ENCODE assay signal across 8 cellular contexts in the genomic region with DNA sequence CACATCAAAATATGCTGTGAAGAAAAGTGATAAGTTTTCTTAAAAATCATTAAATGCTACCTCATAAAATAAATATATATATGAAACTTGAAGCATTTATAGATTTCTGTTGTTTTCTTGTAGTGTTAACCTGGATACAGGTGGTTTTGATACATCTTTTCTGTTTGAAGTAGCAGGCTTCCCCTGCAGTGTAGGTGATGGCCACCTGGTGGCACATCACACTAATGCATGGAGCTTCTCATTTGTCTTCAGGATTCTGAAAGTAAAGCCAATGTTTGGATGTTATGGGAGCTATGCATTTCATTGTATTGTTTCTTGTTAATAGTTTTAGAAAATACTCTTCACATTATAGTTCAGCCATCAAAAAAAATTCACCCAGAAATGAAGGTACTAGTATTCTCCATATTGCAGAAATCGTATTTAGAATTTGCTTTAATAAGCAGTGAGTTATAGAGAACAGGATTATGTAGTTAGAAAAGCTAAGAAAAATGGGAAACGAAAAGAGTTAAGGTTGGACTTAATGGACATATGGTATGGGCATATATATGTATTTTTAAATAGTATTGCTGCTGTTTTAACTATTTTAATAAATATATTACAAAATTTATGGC. TPM values are rescaled to one million over a fixed set of nuclear protein-coding genes. Genes with fewer than 3 reads are reported as not detected.
A peak's percentile ranks its signal among the peaks of the same experiment; 100 is the strongest.
DNase-seq lines count a peak whose midpoint lies in the region; ATAC-seq, FAIRE-seq and TF ChIP-seq lines count a peak whose summit lies in the region.

No MANE protein-coding gene starts in this region.

- H3K9me3 ChIP-seq in A549: no peaks in the 10 kb centered on the region
- H3K9me3 ChIP-seq in HAP-1: no peaks in the 10 kb centered on the region
- no peaks in the 10 kb centered on the region for H3K9me3 ChIP-seq in WERI-Rb-1 (ENCODE audit: severe bottlenecking)

- peak; percentile 70 to 81; a peak in 4 of 6 replicates for ATAC-seq in A549

- no peak for FAIRE-seq in A549 (lab: Jason Lieb, UNC)

- peak; percentile 13 to 45 for DNase-seq in A549 (ENCODE audit: low read depth in 1 of 2, low spot score in 1 of 2)
- DNase-seq in GM06990 (ENCODE audit: extremely low read depth, insufficient read length): no peak
- peak; percentile 51 to 60 for DNase-seq in HAP-1 (ENCODE audit: low spot score in 2 of 2)
- DNase-seq in MV-4-11 (lab: John Stamatoyannopoulos, UW): peak; percentile 1
- peak; percentile 73 for DNase-seq in WERI-Rb-1
- peak; percentile 70 for DNase-seq in iPS-NIHi11 (ENCODE audit: low spot score)
- no peak for DNase-seq in HuH-7 (ENCODE audit: low spot score)
- no peak for DNase-seq in T1000 (lab: John Stamatoyannopoulos, UW)

- H3K27me3 ChIP-seq in GM06990 (replicated peaks; ENCODE audit: control insufficient read depth, insufficient read depth, low read length) (no peaks in the 10 kb centered on the region), HAP-1 (ENCODE audit: low read depth) (no peaks in the 10 kb centered on the region), WERI-Rb-1 (ENCODE audit: insufficient read depth, low read depth, severe bottlenecking) (no peaks in the 10 kb centered on the region)

- H3K4me3 ChIP-seq in A549 (no peak overlapping the region), GM06990 (replicated peaks; ENCODE audit: low read depth, low read length) (no peak overlapping the region), HAP-1 (no peak overlapping the region), WERI-Rb-1 (ENCODE audit: low read depth, low read length) (no peak overlapping the region)

- 44% methylated on average over 2 of the region's 2 CpGs for WGBS in A549 (ENCODE audit: missing lambda C conversion rate)

- H3K4me1 ChIP-seq in A549: no peaks in the 10 kb centered on the region
- no peaks in the 10 kb centered on the region for H3K4me1 ChIP-seq in HAP-1

- no peak overlapping the region for H3K4me2 ChIP-seq in A549

- H3K27ac ChIP-seq in A549 (no peak overlapping the region), WERI-Rb-1 (no peak overlapping the region)

- CTCF ChIA-PET in A549 (lab: Yijun Ruan, JAX): interaction anchor here (0.7 to 2.2 kb wide), 16 partner anchors 9 to 860 kb away, joined by 3 to 21 read pairs (median 4); partner anchors contain the start of gene GPR180

- TF ChIP-seq POLR2A in A549 (IDR thresholded peaks at IDR 0.05; ENCODE audit: low read length): no peak

- TF ChIP-seq CTCF in A549 (IDR thresholded peaks at IDR 0.05) (peak; percentile 59), GM06990 (IDR thresholded peaks at IDR 0.05; ENCODE audit: insufficient read depth, low read length, poor library complexity, severe bottlenecking) (peak; percentile 78), WERI-Rb-1 (IDR thresholded peaks at IDR 0.05; ENCODE audit: low read depth, low read length) (peak; percentile 88)

- in situ Hi-C loops in HAP-1 (cut with MboI; ENCODE audit: low sequenced_read_pairs): no loop called here

- peaks cover 2% of the 10 kb centered on the region for H3K36me3 ChIP-seq in GM06990 (ENCODE audit: control insufficient read depth, insufficient read depth, low read length)
- peaks cover 7% of the 10 kb centered on the region for H3K36me3 ChIP-seq in HAP-1 (replicated peaks)
- peaks cover 19% of the 10 kb centered on the region for H3K36me3 ChIP-seq in WERI-Rb-1

- POLR2A ChIA-PET in A549 (lab: Yijun Ruan, JAX): interaction anchor here (1.4 kb wide), 1 partner anchor 347 kb away, joined by 6 read pairs; no protein-coding TSS in a partner anchor

- TF ChIP-seq EP300 in A549 (IDR thresholded peaks at IDR 0.05): no peak

- TF ChIP-seq RAD21 in A549 (conservative IDR thresholded peaks at IDR 0.05 in 1 of 2, IDR thresholded peaks at IDR 0.05 in 1 of 2): peak; percentile 59 to 68; a peak in 4 of 5 replicates

TF ChIP-seq in A549, 52 proteins besides CTCF, POLR2A, EP300 and RAD21:
- TF ChIP-seq CHD4 (IDR thresholded peaks at IDR 0.05; ENCODE audit: borderline replicate concordance) (no peak), SMC3 (IDR thresholded peaks at IDR 0.05) (peak; percentile 57)

RNA-seq across cellular contexts. Expression of gene GPR180, which starts 18.7 kb away (rescaled TPM):
- polyA plus RNA-seq in A549 (2011; rRNA removed) (6.3 and 7.8 TPM in 2 replicates), A549 (2017; fragmentation: RNase III; extraction: RNeasy Plus Mini Kit Qiagen cat#74134 plus additional on column Dnase treatment) (3.4 to 3.8 TPM (median 3.6 TPM) in 3 replicates)
- polyA plus RNA-seq in A549 (2012; cell fraction: cytosol; rRNA removed): 1.1 and 1.4 TPM in 2 replicates
- 0.85 and 1.1 TPM in 2 replicates for polyA plus RNA-seq in A549 (2012; cell fraction: nucleus; rRNA removed)
- polyA minus RNA-seq in A549 (2011; rRNA and poly(A)+ RNA removed): 4.6 and 5.4 TPM in 2 replicates

RNA-seq across cellular contexts. Expression of gene TGDS, which starts 24.4 kb away (rescaled TPM):
- 19.0 and 24.3 TPM in 2 replicates for polyA plus RNA-seq in A549 (2011; rRNA removed)
- polyA plus RNA-seq in A549 (2012; cell fraction: cytosol; rRNA removed): 4.7 and 5.2 TPM in 2 replicates
- 3.3 and 4.6 TPM in 2 replicates for polyA plus RNA-seq in A549 (2012; cell fraction: nucleus; rRNA removed)
- polyA plus RNA-seq in A549 (2017; fragmentation: RNase III; extraction: RNeasy Plus Mini Kit Qiagen cat#74134 plus additional on column Dnase treatment): 6.7 to 7.3 TPM (median 6.8 TPM) in 3 replicates
- polyA minus RNA-seq in A549 (2011; rRNA and poly(A)+ RNA removed): 4.3 and 5.5 TPM in 2 replicates

Comparison
In these comparisons a context has a peak if more than half of its experiments do, and no peak if none do; other contexts are left out.
1. DNase-seq: peak in A549 (2 of 2), HAP-1 (2 of 2), MV-4-11 (single experiment), WERI-Rb-1 (single experiment) and iPS-NIHi11 (single experiment); none in GM06990 (single experiment), HuH-7 (single experiment) and T1000 (single experiment).
2. Peak in every context shown above with its lines, with median percentiles within 50 percentile points of each other: CTCF ChIP-seq.